In the genomic region with DNA sequence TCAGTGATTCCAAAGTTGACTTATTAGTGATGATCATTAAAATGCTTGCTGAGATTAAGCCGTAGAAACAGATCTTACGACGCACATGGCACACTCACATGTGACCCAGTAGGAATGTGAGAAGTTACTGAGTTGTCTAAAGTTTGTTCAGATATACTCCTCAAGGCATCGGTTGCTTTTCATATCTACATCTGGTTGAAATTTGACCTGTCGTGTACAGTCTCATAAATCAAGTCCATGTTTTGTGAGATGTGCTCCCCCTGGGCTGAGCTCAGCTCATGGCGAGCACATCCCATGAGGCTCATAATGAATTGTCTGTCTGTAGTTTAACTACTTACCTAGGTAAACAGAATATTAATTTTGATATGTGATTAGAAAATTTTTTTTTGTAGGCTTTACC, we compare ENCODE assay signal across 22 cellular contexts.
DNase-seq lines count a peak whose midpoint lies in the region; ATAC-seq, FAIRE-seq and TF ChIP-seq lines count a peak whose summit lies in the region.
"Had no signal": no experiment of that assay in that cellular context is flagged by ENCODE, and none has a peak within 500 bp of the region (broad histone marks: within the 10 kb centered on the region; RNA-seq: fewer than 3 reads in every experiment).

No MANE protein-coding gene starts in this region.

- no peak overlapping the region for H3K4me3 Mint-ChIP-seq in activated T-cell treated with anti-CD3 and anti-CD28 coated beads, Interleukin-2, amount 50 U/mL, for 24 hours
- no peak overlapping the region for H3K4me3 Mint-ChIP-seq in stimulated activated naive B cell treated with anti-CD40 and anti-IgM and Interleukin-4, amounts not matched to agents 10 μg/mL and 1 μg/mL and 100 μg/mL, for 72 hours

- H3K4me1 ChIP-seq in ascending aorta, result no peaks in the 10 kb centered on the region

- no peaks in the 10 kb centered on the region for H3K27me3 ChIP-seq in ascending aorta
- H3K27me3 ChIP-seq: neutrophil had no signal

- intact Hi-C loops in ascending aorta (cut with DNase I), result no loop called here

- H3K4me3 ChIP-seq in choroid plexus epithelial cell (ENCODE audit: low read depth, low read length), result no peak overlapping the region
- H3K4me3 ChIP-seq in ascending aorta, result no peak overlapping the region

- TF ChIP-seq CTCF in choroid plexus epithelial cell (conservative IDR thresholded peaks at IDR 0.05; ENCODE audit: low read depth, low read length) (peak; percentile 3), ascending aorta (IDR thresholded peaks at IDR 0.05) (no peak)

- H3K27ac ChIP-seq in KOPT-K1 (ENCODE audit: low read depth, low read length, poor library complexity, severe bottlenecking) (peak overlapping the region; percentile 57), ascending aorta (no peak overlapping the region)
- H3K27ac ChIP-seq: neutrophil had no signal

- no peak for ATAC-seq in stimulated activated naive B cell treated with anti-CD40 and anti-IgM and Interleukin-4, amounts not matched to agents 10 μg/mL and 1 μg/mL and 100 μg/mL, for 72 hours (replicated peaks)

- no peaks in the 10 kb centered on the region for H3K27me3 Mint-ChIP-seq in activated T-cell treated with anti-CD3 and anti-CD28 coated beads, Interleukin-2, amount 50 U/mL, for 24 hours
- H3K27me3 Mint-ChIP-seq in stimulated activated naive B cell treated with anti-CD40 and anti-IgM and Interleukin-4, amounts not matched to agents 10 μg/mL and 1 μg/mL and 100 μg/mL, for 72 hours, result no peaks in the 10 kb centered on the region

- peaks cover 37% of the 10 kb centered on the region for H3K4me1 Mint-ChIP-seq in activated T-cell treated with anti-CD3 and anti-CD28 coated beads, Interleukin-2, amount 50 U/mL, for 24 hours (ENCODE audit: low read depth)
- peaks cover 39 to 48% of the 10 kb centered on the region in 2 donors for H3K4me1 Mint-ChIP-seq in stimulated activated naive B cell treated with anti-CD40 and anti-IgM and Interleukin-4, amounts not matched to agents 10 μg/mL and 1 μg/mL and 100 μg/mL, for 72 hours

- no peak for DNase-seq in activated T-cell treated with anti-CD3 and anti-CD28 coated beads, Interleukin-2, amount 50 U/mL, for 24 hours
- no peak for DNase-seq in activated T-cell treated with anti-CD3 and anti-CD28 coated beads, Interleukin-2, amount 50 U/mL, for 48 hours
- DNase-seq in choroid plexus epithelial cell (ENCODE audit: low read depth) (no peak), ascending aorta (ENCODE audit: low spot score in 2 of 2) (no peak), COR-L47 (lab: John Stamatoyannopoulos, UW) (no peak), frontal cortex (ENCODE audit: low spot score in 2 of 2) (no peak)
- no peak for DNase-seq in stimulated activated naive B cell treated with anti-CD40 and anti-IgM and Interleukin-4, amounts not matched to agents 10 μg/mL and 1 μg/mL and 100 μg/mL, for 72 hours
- DNase-seq: activated CD4-positive, alpha-beta T cell treated with anti-CD3 and anti-CD28 coated beads, Interleukin-2, amount 50 U/mL, for 48 hours; amygdala; DMS153; GF-D8; hippocampal formation; KBM-7; NCI-H2081; NCI-H524 treated with DMSO at 0.1 percent for 48 hours; OCI-M1; SHP77 treated with DMSO at 0.1 percent for 48 hours; T-helper 2 cell had no signal

- peak overlapping the region; percentile 92 for H3K27ac Mint-ChIP-seq in activated T-cell treated with anti-CD3 and anti-CD28 coated beads, Interleukin-2, amount 50 U/mL, for 24 hours
- H3K27ac Mint-ChIP-seq in stimulated activated naive B cell treated with anti-CD40 and anti-IgM and Interleukin-4, amounts not matched to agents 10 μg/mL and 1 μg/mL and 100 μg/mL, for 72 hours, result peak overlapping the region; percentile 3

- no peaks in the 10 kb centered on the region for H3K9me3 ChIP-seq in KOPT-K1 (ENCODE audit: insufficient read depth, low read length, poor library complexity, severe bottlenecking)
- no peaks in the 10 kb centered on the region for H3K9me3 ChIP-seq in ascending aorta
- H3K9me3 ChIP-seq: neutrophil had no signal

- H3K9me3 Mint-ChIP-seq in activated T-cell treated with anti-CD3 and anti-CD28 coated beads, Interleukin-2, amount 50 U/mL, for 24 hours, result no peaks in the 10 kb centered on the region
- peaks cover 6 to 10% of the 10 kb centered on the region in 2 donors for H3K9me3 Mint-ChIP-seq in stimulated activated naive B cell treated with anti-CD40 and anti-IgM and Interleukin-4, amounts not matched to agents 10 μg/mL and 1 μg/mL and 100 μg/mL, for 72 hours

- peaks cover 96% of the 10 kb centered on the region for H3K36me3 Mint-ChIP-seq in activated T-cell treated with anti-CD3 and anti-CD28 coated beads, Interleukin-2, amount 50 U/mL, for 24 hours (ENCODE audit: low read depth)
- H3K36me3 Mint-ChIP-seq in stimulated activated naive B cell treated with anti-CD40 and anti-IgM and Interleukin-4, amounts not matched to agents 10 μg/mL and 1 μg/mL and 100 μg/mL, for 72 hours, result peaks cover 74 to 84% of the 10 kb centered on the region in 2 donors

- H3K36me3 ChIP-seq in KOPT-K1 (ENCODE audit: insufficient read depth, low read length), result peaks cover 91% of the 10 kb centered on the region
- H3K36me3 ChIP-seq in ascending aorta, result peaks cover 42 to 74% of the 10 kb centered on the region in 2 donors

- no peak for FAIRE-seq in frontal cortex (lab: Jason Lieb, UNC)
- FAIRE-seq: islet of Langerhans, urothelium cell line had no signal
